8 cellular contexts compared by ENCODE assay signal in the genomic region with DNA sequence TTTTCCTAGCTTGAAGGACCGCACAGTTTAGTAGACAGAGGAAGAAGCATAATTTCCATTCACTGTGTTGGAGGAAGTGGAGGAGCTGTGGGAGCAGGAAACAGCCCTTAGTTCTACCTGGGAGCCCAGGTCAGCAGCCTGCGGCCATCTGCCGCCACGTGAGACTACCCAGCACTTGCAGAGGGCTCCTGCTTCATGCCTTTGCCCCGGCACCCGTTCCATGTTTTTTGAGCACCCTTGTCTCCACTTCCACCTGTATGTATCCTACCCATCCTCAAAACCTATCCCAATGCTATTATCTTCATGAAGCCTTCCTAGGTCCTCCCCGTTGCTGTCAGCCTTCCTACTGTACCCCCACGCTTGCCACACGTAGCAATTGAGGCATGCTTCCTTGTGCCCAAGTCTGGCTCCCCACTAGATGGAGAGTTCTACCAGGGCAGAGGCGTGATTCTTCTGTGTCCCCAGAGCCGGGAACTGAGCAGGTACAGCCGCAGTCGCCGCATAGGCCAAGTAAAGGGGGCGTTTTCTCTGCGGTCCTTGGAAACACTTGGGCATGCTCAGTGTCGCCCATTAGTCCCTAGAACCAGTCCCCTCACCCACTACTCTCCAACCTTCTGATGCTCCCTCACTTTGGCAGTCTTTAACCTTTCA. TPM values are rescaled to one million over a fixed set of nuclear protein-coding genes. Genes with fewer than 3 reads are reported as not detected.
DNase-seq lines count a peak whose midpoint lies in the region; ATAC-seq and TF ChIP-seq lines count a peak whose summit lies in the region.

No MANE protein-coding gene starts in this region.

- in situ Hi-C loops in KBM-7 (cut with MboI; ENCODE audit: low pct_unique_long_range_greater_than_20kb, low sequenced_read_pairs), result no loop called here

- no peak for DNase-seq in activated CD4-positive, alpha-beta T cell treated with anti-CD3 and anti-CD28 coated beads, Interleukin-2, amount 10 ng/mL, durations not matched to agents 24 days and 14 days
- no peak for DNase-seq in activated CD4-positive, alpha-beta T cell treated with anti-CD3 and anti-CD28 coated beads, Interleukin-2, amount 50 U/mL, for 4 hours
- DNase-seq in PC-9 (peak in 1 of 2 experiments; percentile 31), epithelial cell of esophagus (ENCODE audit: low read depth) (no peak), neural crest cell (ENCODE audit: low read depth, low spot score) (no peak), KBM-7 (no peak), EL (no peak)

- H3K79me2 ChIP-seq in PC-9 (ENCODE audit: low read depth), result peaks cover 42% of the 10 kb centered on the region

- H3K36me3 Mint-ChIP-seq in activated CD4-positive, alpha-beta T cell treated with anti-CD3 and anti-CD28 coated beads, Interleukin-2, amount 10 ng/mL, durations not matched to agents 24 days and 14 days (ENCODE audit: low read depth), result no peaks in the 10 kb centered on the region
- no peaks in the 10 kb centered on the region for H3K36me3 Mint-ChIP-seq in neural crest cell (ENCODE audit: low read depth)

- no peaks in the 10 kb centered on the region for H3K9me3 Mint-ChIP-seq in activated CD4-positive, alpha-beta T cell treated with anti-CD3 and anti-CD28 coated beads, Interleukin-2, amount 10 ng/mL, durations not matched to agents 24 days and 14 days
- H3K9me3 Mint-ChIP-seq in neural crest cell, result no peaks in the 10 kb centered on the region

- peaks cover 78% of the 10 kb centered on the region for H3F3A ChIP-seq in PC-9 (ENCODE audit: insufficient read depth, low read depth)

- H3K27me3 ChIP-seq in PC-9 (ENCODE audit: insufficient read depth, low read depth), result no peaks in the 10 kb centered on the region

- intact Hi-C loops in activated CD4-positive, alpha-beta T cell treated with anti-CD3 and anti-CD28 coated beads, Interleukin-2, amount 10 ng/mL, durations not matched to agents 24 days and 14 days (cut with micrococcal nuclease), result no loop called here
- intact Hi-C loops in PC-9 (cut with micrococcal nuclease; ENCODE audit: unreplicated experiment), result no loop called here

- H3K4me2 ChIP-seq in PC-9, result peak overlapping the region; percentile 99

- no peaks in the 10 kb centered on the region for H3K9me2 ChIP-seq in PC-9 (ENCODE audit: insufficient read depth)

- H3K36me3 ChIP-seq in PC-9 (ENCODE audit: low read depth), result peaks cover 16% of the 10 kb centered on the region

- CTCF ChIA-PET in PC-9 (lab: Charles Lee), result no interaction called here

- H3K27me3 Mint-ChIP-seq in activated CD4-positive, alpha-beta T cell treated with anti-CD3 and anti-CD28 coated beads, Interleukin-2, amount 10 ng/mL, durations not matched to agents 24 days and 14 days, result no peaks in the 10 kb centered on the region
- no peaks in the 10 kb centered on the region for H3K27me3 Mint-ChIP-seq in neural crest cell (ENCODE audit: low read depth)

- no peak for TF ChIP-seq CTCF in PC-9 (conservative IDR thresholded peaks at IDR 0.05)
- TF ChIP-seq CTCF in epithelial cell of esophagus (IDR thresholded peaks at IDR 0.05; ENCODE audit: insufficient read depth, low read depth, low read length, missing control alignments), result no peak
- no peak for TF ChIP-seq CTCF in neural crest cell (conservative IDR thresholded peaks at IDR 0.05)

- H3K4me1 ChIP-seq in PC-9 (replicated peaks; ENCODE audit: insufficient read depth), result peaks cover 64% of the 10 kb centered on the region

- H3K9me3 ChIP-seq in PC-9 (ENCODE audit: insufficient read depth, low read depth), result no peaks in the 10 kb centered on the region

- POLR2A ChIA-PET in PC-9 (lab: Charles Lee; ENCODE audit: unreplicated experiment), result interaction anchor here (0.6 to 0.7 kb wide), 3 partner anchors 41 to 1495 kb away, joined by 4 read pairs; no protein-coding TSS in a partner anchor

- peaks cover 31% of the 10 kb centered on the region for H3K4me1 Mint-ChIP-seq in activated CD4-positive, alpha-beta T cell treated with anti-CD3 and anti-CD28 coated beads, Interleukin-2, amount 10 ng/mL, durations not matched to agents 24 days and 14 days
- H3K4me1 Mint-ChIP-seq in neural crest cell, result peaks cover 50% of the 10 kb centered on the region

- peaks cover 9% of the 10 kb centered on the region for H4K20me1 ChIP-seq in PC-9 (ENCODE audit: insufficient read depth)

- H3K27ac ChIP-seq in PC-9, result peak overlapping the region; percentile 91

- H3K4me3 ChIP-seq in PC-9 (peak overlapping the region; percentile 97), epithelial cell of esophagus (ENCODE audit: low read length) (peak overlapping the region; percentile 62)

- peak overlapping the region; percentile 95 for H3K4me3 Mint-ChIP-seq in activated CD4-positive, alpha-beta T cell treated with anti-CD3 and anti-CD28 coated beads, Interleukin-2, amount 10 ng/mL, durations not matched to agents 24 days and 14 days
- peak overlapping the region; percentile 96 for H3K4me3 Mint-ChIP-seq in neural crest cell

- H3K27ac Mint-ChIP-seq in activated CD4-positive, alpha-beta T cell treated with anti-CD3 and anti-CD28 coated beads, Interleukin-2, amount 10 ng/mL, durations not matched to agents 24 days and 14 days, result peak overlapping the region; percentile 93
- peak overlapping the region; percentile 90 for H3K27ac Mint-ChIP-seq in neural crest cell (ENCODE audit: unreplicated experiment)

- BruUV-seq in PC-9 (replicated peaks; lab: Mats Ljungman, UMichigan), result no TSS peak

- ATAC-seq in HG02798 (IDR thresholded peaks at IDR 0.05; ENCODE audit: poor library complexity, unreplicated experiment), result peak; percentile 17

- no peak overlapping the region for H2AFZ ChIP-seq in PC-9

RNA-seq across cellular contexts. Expression of gene SLC6A9, which starts 1.9 kb away (rescaled TPM):
- 6.3 and 6.5 TPM in 2 replicates for total RNA-seq in activated CD4-positive, alpha-beta T cell treated with anti-CD3 and anti-CD28 coated beads, Interleukin-2, amount 10 ng/mL, durations not matched to agents 24 days and 14 days
- total RNA-seq in PC-9 (2021) (57.7 and 70.1 TPM in 2 replicates), neural crest cell (20.9 and 22.8 TPM in 2 replicates)

RNA-seq across cellular contexts. Expression of gene CCDC24, which starts 38.0 kb away (rescaled TPM):
- total RNA-seq in activated CD4-positive, alpha-beta T cell treated with anti-CD3 and anti-CD28 coated beads, Interleukin-2, amount 10 ng/mL, durations not matched to agents 24 days and 14 days, result 3.0 and 4.3 TPM in 2 replicates
- 47.9 and 56.5 TPM in 2 replicates for total RNA-seq in PC-9 (2021)
- total RNA-seq in neural crest cell, result 4.9 and 5.5 TPM in 2 replicates

RNA-seq across cellular contexts. Expression of gene B4GALT2, which starts 50.4 kb away (rescaled TPM):
- 59.7 TPM in 2 replicates for total RNA-seq in activated CD4-positive, alpha-beta T cell treated with anti-CD3 and anti-CD28 coated beads, Interleukin-2, amount 10 ng/mL, durations not matched to agents 24 days and 14 days
- 66.2 and 72.9 TPM in 2 replicates for total RNA-seq in PC-9 (2021)
- total RNA-seq in neural crest cell, result 88.7 and 91.8 TPM in 2 replicates

RNA-seq across cellular contexts. Expression of gene ATP6V0B, which starts 54.6 kb away (rescaled TPM):
- 181 and 182 TPM in 2 replicates for total RNA-seq in activated CD4-positive, alpha-beta T cell treated with anti-CD3 and anti-CD28 coated beads, Interleukin-2, amount 10 ng/mL, durations not matched to agents 24 days and 14 days
- total RNA-seq in PC-9 (2021) (110 and 125 TPM in 2 replicates), neural crest cell (125 and 129 TPM in 2 replicates)

RNA-seq across cellular contexts. Expression of gene DPH2, which starts 59.6 kb away (rescaled TPM):
- 71.0 and 71.8 TPM in 2 replicates for total RNA-seq in activated CD4-positive, alpha-beta T cell treated with anti-CD3 and anti-CD28 coated beads, Interleukin-2, amount 10 ng/mL, durations not matched to agents 24 days and 14 days
- total RNA-seq in PC-9 (2021), result 32.8 and 37.8 TPM in 2 replicates
- total RNA-seq in neural crest cell, result 32.7 and 34.4 TPM in 2 replicates
